ENCODE assay signal across 8 cellular contexts in the genomic region with DNA sequence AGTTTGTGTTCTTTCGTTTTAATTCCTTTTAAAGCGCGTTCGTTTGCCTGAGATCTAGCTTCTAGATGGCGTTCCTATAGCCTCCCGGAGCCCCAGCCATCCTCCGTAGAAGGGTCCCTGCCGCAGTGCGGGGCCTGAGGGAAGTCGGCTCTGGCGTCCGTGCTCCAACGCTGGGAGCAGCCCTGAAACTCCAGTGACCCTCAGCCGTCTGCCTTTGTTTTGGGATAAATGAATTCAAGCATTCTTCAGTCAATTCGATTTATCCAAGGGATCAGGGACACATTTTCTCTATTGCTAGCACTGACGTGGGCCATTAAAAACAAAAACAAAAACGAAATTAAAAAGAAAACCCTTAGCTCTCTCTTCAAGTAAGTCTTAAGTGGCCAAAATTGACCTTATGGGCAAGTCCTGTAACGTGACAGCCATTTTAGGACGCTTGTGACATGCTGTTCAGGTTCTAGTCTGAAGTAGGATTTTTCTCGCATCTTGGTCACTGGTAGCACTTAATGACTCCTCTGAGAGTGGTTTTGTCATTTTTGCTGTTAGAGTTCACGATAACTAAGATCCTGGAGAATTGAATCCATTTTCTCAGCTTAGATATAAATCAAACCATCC. TPM values are rescaled to one million over a fixed set of nuclear protein-coding genes. Genes with fewer than 3 reads are reported as not detected.
DNase-seq lines count a peak whose midpoint lies in the region; ATAC-seq and TF ChIP-seq lines count a peak whose summit lies in the region.

No MANE protein-coding gene starts in this region.

- CTCF ChIA-PET in CD4-positive, alpha-beta memory T cell (lab: Charles Lee; ENCODE audit: partially characterized antibody): interaction anchor here (0.6 to 1.7 kb wide), 6 partner anchors 17 to 1350 kb away, joined by 3 to 5 read pairs (median 4); no protein-coding TSS in a partner anchor
- CTCF ChIA-PET in RWPE1 (lab: Yijun Ruan, JAX): interaction anchor here (0.6 to 0.7 kb wide), 2 partner anchors 17 to 74 kb away, joined by 3 read pairs; no protein-coding TSS in a partner anchor

- H3K4me3 Mint-ChIP-seq in CD4-positive, alpha-beta memory T cell: peak overlapping the region; percentile 98 to 100 (median 100)
- peak overlapping the region; percentile 99 to 100 for H3K4me3 Mint-ChIP-seq in effector memory CD8-positive, alpha-beta T cell

- intact Hi-C loops in CD4-positive, alpha-beta memory T cell (cut with micrococcal nuclease): loop anchor here (1.0 to 10.0 kb wide), 7 partner anchors 151 to 1441 kb away; partner anchors contain the start of gene SAMSN1

- H3K4me3 ChIP-seq in CD4-positive, alpha-beta memory T cell (ENCODE audit: low read length in 2 of 2): peak overlapping the region; percentile 77 to 80
- H3K4me3 ChIP-seq in muscle layer of colon (ENCODE audit: low read depth in 1 of 2, low read length in 2 of 2): peak overlapping the region; percentile 73 to 90

- no peak for TF ChIP-seq CTCF in RWPE1 (conservative IDR thresholded peaks at IDR 0.05; ENCODE audit: low read depth)

- H3K36me3 ChIP-seq in CD4-positive, alpha-beta memory T cell (ENCODE audit: insufficient read depth, low read length): no peaks in the 10 kb centered on the region
- H3K36me3 ChIP-seq in muscle layer of colon (ENCODE audit: insufficient read depth, low read length): no peaks in the 10 kb centered on the region

- no peaks in the 10 kb centered on the region for H3K27me3 ChIP-seq in CD4-positive, alpha-beta memory T cell (ENCODE audit: insufficient read depth, low read length)
- H3K27me3 ChIP-seq in muscle layer of colon (ENCODE audit: control insufficient read depth in 1 of 2, insufficient read depth in 2 of 2, low read length in 2 of 2): no peaks in the 10 kb centered on the region

- POLR2A ChIA-PET in CD4-positive, alpha-beta memory T cell (lab: Charles Lee; ENCODE audit: partially characterized antibody): interaction anchor here (0.6 to 1.7 kb wide), 5 partner anchors 12 to 292 kb away, joined by 3 to 9 read pairs (median 3); no protein-coding TSS in a partner anchor
- POLR2A ChIA-PET in RWPE1 (lab: Yijun Ruan, JAX; ENCODE audit: low non-redundant PET): no interaction called here

- H3K9me3 Mint-ChIP-seq in CD4-positive, alpha-beta memory T cell: no peaks in the 10 kb centered on the region
- no peaks in the 10 kb centered on the region for H3K9me3 Mint-ChIP-seq in effector memory CD8-positive, alpha-beta T cell

- no peaks in the 10 kb centered on the region for H3K9me3 ChIP-seq in CD4-positive, alpha-beta memory T cell (ENCODE audit: control insufficient read depth in 1 of 2, low read length in 2 of 2)
- no peaks in the 10 kb centered on the region for H3K9me3 ChIP-seq in muscle layer of colon (ENCODE audit: low read length)

- peaks cover 3 to 22% of the 10 kb centered on the region in 2 donors for H3K36me3 Mint-ChIP-seq in CD4-positive, alpha-beta memory T cell
- H3K36me3 Mint-ChIP-seq in effector memory CD8-positive, alpha-beta T cell (ENCODE audit: insufficient read depth): peaks cover 25% of the 10 kb centered on the region

- ATAC-seq in GM18907 (IDR thresholded peaks at IDR 0.05; ENCODE audit: unreplicated experiment): peak; percentile 37
- ATAC-seq in HG03095 (IDR thresholded peaks at IDR 0.05; ENCODE audit: unreplicated experiment): peak; percentile 27
- peak; percentile 11 for ATAC-seq in effector memory CD8-positive, alpha-beta T cell (replicated peaks)

- peaks cover 16 to 48% (median 31%) of the 10 kb centered on the region in 4 donors for H3K4me1 Mint-ChIP-seq in CD4-positive, alpha-beta memory T cell
- H3K4me1 Mint-ChIP-seq in effector memory CD8-positive, alpha-beta T cell (ENCODE audit: low read depth in 2 of 2): peaks cover 15 to 27% of the 10 kb centered on the region in 2 donors

- peaks cover 35% of the 10 kb centered on the region for H3K4me1 ChIP-seq in CD4-positive, alpha-beta memory T cell (ENCODE audit: insufficient read depth, low read length)
- peaks cover 8% of the 10 kb centered on the region for H3K4me1 ChIP-seq in muscle layer of colon (ENCODE audit: insufficient read depth, low read length)

- H3K27ac Mint-ChIP-seq in CD4-positive, alpha-beta memory T cell: peak overlapping the region; percentile 99 to 100 (median 100)
- peak overlapping the region; percentile 99 to 100 for H3K27ac Mint-ChIP-seq in effector memory CD8-positive, alpha-beta T cell

- H3K9ac ChIP-seq in muscle layer of colon (ENCODE audit: low read length): peak overlapping the region; percentile 92

- no peaks in the 10 kb centered on the region for H3K27me3 Mint-ChIP-seq in CD4-positive, alpha-beta memory T cell
- no peaks in the 10 kb centered on the region for H3K27me3 Mint-ChIP-seq in effector memory CD8-positive, alpha-beta T cell

- peak in 1 of 5 donors; percentile 28 for DNase-seq in CD4-positive, alpha-beta memory T cell
- no peak for DNase-seq in RWPE1 (ENCODE audit: low spot score)
- no peak for DNase-seq in effector memory CD8-positive, alpha-beta T cell
- DNase-seq in NCI-H2029 (lab: John Stamatoyannopoulos, UW): no peak
- DNase-seq in iPS-NIHi11 (ENCODE audit: low spot score): no peak

- H3K27ac ChIP-seq in CD4-positive, alpha-beta memory T cell (ENCODE audit: low read depth, low read length): peak overlapping the region; percentile 84
- peak overlapping the region; percentile 82 for H3K27ac ChIP-seq in RWPE1
- peak overlapping the region; percentile 82 for H3K27ac ChIP-seq in muscle layer of colon (ENCODE audit: low read depth, low read length)

RNA-seq across cellular contexts. Expression of gene HSPA13, which starts 0.8 kb away (rescaled TPM):
- total RNA-seq in CD4-positive, alpha-beta memory T cell: 10 to 100 TPM; 32.0 to 38.5 TPM
- polyA plus RNA-seq in CD4-positive, alpha-beta memory T cell: 10 to 100 TPM; 15.8 to 16.3 TPM
